In the genomic region with DNA sequence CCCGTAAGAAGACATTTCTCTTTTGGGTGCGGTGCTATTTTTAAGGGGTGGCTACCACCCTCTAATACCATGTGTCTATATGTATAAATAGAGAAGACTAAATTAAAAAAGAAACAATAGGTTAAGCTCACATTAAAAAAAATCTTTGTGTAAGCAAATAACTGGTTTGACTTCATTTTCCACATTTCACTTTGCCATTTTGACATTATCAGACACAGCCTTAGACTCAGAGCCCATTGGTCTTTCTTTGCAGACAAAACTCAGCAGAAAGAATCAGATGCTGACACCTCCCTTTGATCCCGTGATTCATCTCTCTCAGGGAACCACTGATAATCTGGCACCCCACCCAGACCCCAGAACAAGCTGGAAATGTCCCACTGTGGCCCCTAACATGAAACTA, we compare ENCODE assay signal across 25 cellular contexts.
"Had no signal": no experiment of that assay in that cellular context is flagged by ENCODE, and none has a peak within 500 bp of the region (broad histone marks: within the 10 kb centered on the region; RNA-seq: fewer than 3 reads in every experiment).

No MANE protein-coding gene starts in this region.

- H3K9me3 Mint-ChIP-seq: nephron; neural progenitor cell; stimulated activated effector memory CD8-positive, alpha-beta T cell treated with anti-CD3 and anti-CD28 coated beads, Interleukin-12 subunit alpha, Interleukin-12 subunit beta, amount 100 ng/mL, for 72 hours; stimulated activated naive B cell treated with anti-CD40 and anti-IgM and Interleukin-4, amounts not matched to agents 10 μg/mL and 1 μg/mL and 100 μg/mL, for 72 hours; stimulated activated naive CD8-positive, alpha-beta T cell treated with anti-CD3 and anti-CD28 coated beads, Interleukin-15, Interleukin-2, amounts not matched to agents 100 ng/mL and 50 ng/mL, for 24 hours had no signal

- H3K27ac Mint-ChIP-seq: naive thymus-derived CD4-positive, alpha-beta T cell; natural killer cell; neural progenitor cell; progenitor cell of endocrine pancreas; stimulated activated effector memory CD8-positive, alpha-beta T cell treated with anti-CD3 and anti-CD28 coated beads, Interleukin-12 subunit alpha, Interleukin-12 subunit beta, amount 100 ng/mL, for 72 hours; stimulated activated naive B cell treated with anti-CD40 and anti-IgM and Interleukin-4, amounts not matched to agents 10 μg/mL and 1 μg/mL and 100 μg/mL, for 72 hours; stimulated activated naive CD8-positive, alpha-beta T cell treated with anti-CD3 and anti-CD28 coated beads, Interleukin-15, Interleukin-2, amounts not matched to agents 100 ng/mL and 50 ng/mL, for 24 hours had no signal

- H3K4me3 Mint-ChIP-seq: naive thymus-derived CD4-positive, alpha-beta T cell; natural killer cell; neural progenitor cell; stimulated activated effector memory CD8-positive, alpha-beta T cell treated with anti-CD3 and anti-CD28 coated beads, Interleukin-12 subunit alpha, Interleukin-12 subunit beta, amount 100 ng/mL, for 72 hours; stimulated activated naive B cell treated with anti-CD40 and anti-IgM and Interleukin-4, amounts not matched to agents 10 μg/mL and 1 μg/mL and 100 μg/mL, for 72 hours; stimulated activated naive CD8-positive, alpha-beta T cell treated with anti-CD3 and anti-CD28 coated beads, Interleukin-15, Interleukin-2, amounts not matched to agents 100 ng/mL and 50 ng/mL, for 24 hours had no signal

- H3K4me1 Mint-ChIP-seq: naive thymus-derived CD4-positive, alpha-beta T cell; stimulated activated naive B cell treated with anti-CD40 and anti-IgM and Interleukin-4, amounts not matched to agents 10 μg/mL and 1 μg/mL and 100 μg/mL, for 72 hours had no signal

- ATAC-seq: naive thymus-derived CD4-positive, alpha-beta T cell; psoas muscle; right cardiac atrium; right lobe of liver; stimulated activated effector memory CD8-positive, alpha-beta T cell treated with anti-CD3 and anti-CD28 coated beads, Interleukin-12 subunit alpha, Interleukin-12 subunit beta, amount 100 ng/mL, for 72 hours; stimulated activated naive B cell treated with anti-CD40 and anti-IgM and Interleukin-4, amounts not matched to agents 10 μg/mL and 1 μg/mL and 100 μg/mL, for 72 hours; upper lobe of right lung had no signal

- FAIRE-seq: small intestine, urothelium cell line had no signal

- DNase-seq: naive thymus-derived CD4-positive, alpha-beta T cell; natural killer cell; occipital lobe; ovary; posterior cingulate gyrus; psoas muscle; right cardiac atrium; right lobe of liver; sigmoid colon; small intestine; stimulated activated CD4-positive, alpha-beta T cell treated with anti-CD3 and anti-CD28 coated beads, Interleukin-15, amount 100 ng/mL, for 24 hours; stimulated activated CD4-positive, alpha-beta T cell treated with anti-CD3 and anti-CD28 coated beads, Interleukin-2, amount 100 ng/mL, for 24 hours; stimulated activated CD4-positive, alpha-beta T cell treated with anti-CD3 and anti-CD28 coated beads, Interleukin-2, amount 100 ng/mL, for 48 hours; stimulated activated CD4-positive, alpha-beta T cell treated with anti-CD3 and anti-CD28 coated beads, Interleukin-4, amount 100 ng/mL, for 24 hours; stimulated activated naive B cell treated with anti-CD40 and anti-IgM and Interleukin-4, amounts not matched to agents 10 μg/mL and 1 μg/mL and 100 μg/mL, for 72 hours; stimulated activated naive CD4-positive, alpha-beta T cell treated with Interleukin-2 at 50 U/mL for 16 hours; stomach; thyroid gland; upper lobe of right lung had no signal

- H3K36me3 Mint-ChIP-seq: naive thymus-derived CD4-positive, alpha-beta T cell; natural killer cell; neural progenitor cell; stimulated activated effector memory CD8-positive, alpha-beta T cell treated with anti-CD3 and anti-CD28 coated beads, Interleukin-12 subunit alpha, Interleukin-12 subunit beta, amount 100 ng/mL, for 72 hours; stimulated activated naive B cell treated with anti-CD40 and anti-IgM and Interleukin-4, amounts not matched to agents 10 μg/mL and 1 μg/mL and 100 μg/mL, for 72 hours had no signal
